8 cellular contexts compared by ENCODE assay signal in the genomic region with DNA sequence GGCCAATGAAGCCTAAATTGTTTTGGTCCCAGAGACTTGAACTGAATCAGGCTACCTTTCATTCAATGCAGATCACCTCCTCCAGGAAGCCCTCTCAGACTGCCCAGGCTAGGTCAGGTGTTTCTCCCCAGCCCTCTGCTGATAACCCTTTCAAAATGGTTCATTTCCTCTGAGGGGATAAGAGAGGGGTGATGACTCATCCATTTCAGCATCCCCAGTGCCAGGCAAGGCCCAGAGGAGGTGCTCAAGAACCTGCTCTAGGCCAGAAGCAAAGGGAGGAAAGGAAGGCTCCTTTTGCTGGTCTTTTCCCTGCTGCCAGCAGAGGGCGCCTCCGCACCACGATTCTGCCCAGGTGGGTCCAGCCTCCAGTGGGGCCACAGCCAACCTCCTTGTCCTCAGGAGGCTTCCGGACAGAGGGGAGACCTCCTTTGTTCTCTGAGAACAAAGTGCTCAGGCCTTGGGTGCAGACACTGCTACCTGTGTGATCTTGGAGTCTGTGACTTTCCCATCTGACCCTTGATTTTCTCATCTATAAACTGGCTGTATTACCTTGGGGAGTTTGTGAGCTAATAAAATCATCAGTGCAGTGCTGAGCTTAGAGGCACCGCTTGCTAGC. TPM values are rescaled to one million over a fixed set of nuclear protein-coding genes. Genes with fewer than 3 reads are reported as not detected.
A peak's percentile ranks its signal among the peaks of the same experiment; 100 is the strongest.
DNase-seq lines count a peak whose midpoint lies in the region; ATAC-seq and TF ChIP-seq lines count a peak whose summit lies in the region.

No MANE protein-coding gene starts in this region.

- H3K27ac ChIP-seq in right cardiac atrium (ENCODE audit: low read length): no peak overlapping the region
- H3K27ac ChIP-seq in gastrocnemius medialis: no peak overlapping the region

- no peak for TF ChIP-seq POLR2A in gastrocnemius medialis (IDR thresholded peaks at IDR 0.05)

- DNase-seq in ELR (ENCODE audit: low read depth): peak; percentile 88
- DNase-seq in LNCaP clone FGC (ENCODE audit: low read depth): no peak
- peak; percentile 5 to 57 (median 39) for DNase-seq in T-cell
- peak; percentile 73 for DNase-seq in amniotic epithelial cell (ENCODE audit: low read depth)
- DNase-seq in right cardiac atrium: peak; percentile 69 to 84 (median 84)
- peak; percentile 29 to 48 for DNase-seq in gastrocnemius medialis

- no peaks in the 10 kb centered on the region for H3K9me3 ChIP-seq in right cardiac atrium (ENCODE audit: control insufficient read depth, low read length)
- no peaks in the 10 kb centered on the region for H3K9me3 ChIP-seq in gastrocnemius medialis

- H3K27me3 ChIP-seq in right cardiac atrium (ENCODE audit: control insufficient read depth, insufficient read depth) (no peaks in the 10 kb centered on the region), gastrocnemius medialis (no peaks in the 10 kb centered on the region)

- WGBS in right cardiac atrium: 17% methylated on average over 5 of the region's 5 CpGs

- H3K27ac Mint-ChIP-seq in T-cell: no peak overlapping the region

- CTCF ChIA-PET in T-cell (lab: Charles Lee): interaction anchor here (0.5 to 0.8 kb wide), 4 partner anchors 11 to 1186 kb away, joined by 3 to 10 read pairs (median 4); no protein-coding TSS in a partner anchor

- POLR2A ChIA-PET in T-cell (lab: Charles Lee): interaction anchor here in 1 of 2 donors (0.5 kb wide), 1 partner anchor 1146 kb away, joined by 7 read pairs; no protein-coding TSS in a partner anchor

- peaks cover 0 to 3% (median 0%) of the 10 kb centered on the region in 3 donors for H3K9me3 Mint-ChIP-seq in T-cell

- intact Hi-C loops in right cardiac atrium (cut with DNase I) (loop anchor here in 1 of 4 donors (10.0 kb wide), 1 partner anchor 1091 kb away; no protein-coding TSS in a partner anchor), gastrocnemius medialis (cut with DNase I; ENCODE audit: low total_unique reads) (loop anchor here (2.0 to 10.0 kb wide), 2 partner anchors 113 to 1081 kb away; no protein-coding TSS in a partner anchor)

- no peaks in the 10 kb centered on the region for H3K36me3 Mint-ChIP-seq in T-cell

- H3K4me3 Mint-ChIP-seq in T-cell: no peak overlapping the region

- H3K4me1 Mint-ChIP-seq in T-cell: no peaks in the 10 kb centered on the region

- H3K36me3 ChIP-seq in gastrocnemius medialis: no peaks in the 10 kb centered on the region

- TF ChIP-seq CTCF in LNCaP clone FGC (IDR thresholded peaks at IDR 0.05; ENCODE audit: control insufficient read depth, extremely low read depth, insufficient read depth): peak; percentile 77
- peak; percentile 70 to 89 (median 82) for TF ChIP-seq CTCF in gastrocnemius medialis (IDR thresholded peaks at IDR 0.05 in 4 of 5, conservative IDR thresholded peaks at IDR 0.05 in 1 of 5)

- peaks cover 3 to 7% of the 10 kb centered on the region in 2 donors for H3K27me3 Mint-ChIP-seq in T-cell

- in situ Hi-C loops in gastrocnemius medialis (cut with MboI; ENCODE audit: low sequenced_read_pairs in 4 of 4): no loop called here

- H3K4me3 ChIP-seq in LNCaP clone FGC (ENCODE audit: low read depth, low read length): no peak overlapping the region
- H3K4me3 ChIP-seq in right cardiac atrium (ENCODE audit: low read length): no peak overlapping the region
- H3K4me3 ChIP-seq in gastrocnemius medialis: no peak overlapping the region

- ATAC-seq in T-cell (replicated peaks in 1 of 4): peak; percentile 44 to 73 (median 62)
- ATAC-seq in right cardiac atrium: peak; percentile 75 to 86
- ATAC-seq in gastrocnemius medialis: peak; percentile 81 to 83
- no peak for ATAC-seq in GM18861 (IDR thresholded peaks at IDR 0.05; ENCODE audit: unreplicated experiment)
- no peak for ATAC-seq in HG03439 (IDR thresholded peaks at IDR 0.05; ENCODE audit: unreplicated experiment)

- H3K4me1 ChIP-seq in right cardiac atrium (ENCODE audit: control insufficient read depth, insufficient read depth, low read length): no peaks in the 10 kb centered on the region
- H3K4me1 ChIP-seq in gastrocnemius medialis: no peaks in the 10 kb centered on the region

RNA-seq across cellular contexts. Expression of a gene that starts 45.3 kb away (rescaled TPM):
- total RNA-seq in T-cell (under 1 TPM in 3 of 5 donors, not detected in 2; 0.12 to 0.30 (median 0.22) TPM), right cardiac atrium (10 to 100 TPM; 42.6 to 56.4 (median 55.1) TPM), gastrocnemius medialis (100 to 1,000 TPM in 1 of 4 donors, 10 to 100 TPM in 3; 21.2 to 111 (median 73.8) TPM)
- 47.9 TPM for polyA plus RNA-seq in right cardiac atrium

RNA-seq across cellular contexts. Expression of a gene that starts 54.7 kb away (rescaled TPM):
- total RNA-seq in T-cell (10 to 100 TPM; 35.9 to 53.5 (median 50.4) TPM), right cardiac atrium (10 to 100 TPM; 12.1 to 19.0 (median 14.9) TPM), gastrocnemius medialis (10 to 100 TPM in 1 of 4 donors, 1 to 10 TPM in 3; 5.7 to 11.5 (median 7.8) TPM)
- 7.8 TPM for polyA plus RNA-seq in right cardiac atrium

Comparison
In these comparisons a context has a peak if more than half of its experiments do, and no peak if none do; other contexts are left out.
1. ATAC-seq: peak in T-cell (4 of 4), right cardiac atrium (2 of 2) and gastrocnemius medialis (2 of 2); none in GM18861 (single experiment) and HG03439 (single experiment).
2. RNA of a gene that starts 45.3 kb away (total RNA-seq): 21.2 to 111 TPM in gastrocnemius medialis and 42.6 to 56.4 TPM in right cardiac atrium; 0.12 to 0.30 TPM in T-cell; every median in the first group is over 10 times any median in the second.